Comparison of ENCODE assay signal across 8 cellular contexts in genomic region chr11:111540114-111540920, GRCh38. TPM values are rescaled to one million over a fixed set of nuclear protein-coding genes. Genes with fewer than 3 reads are reported as not detected.
DNase-seq lines count a peak whose midpoint lies in the region; ATAC-seq, FAIRE-seq and TF ChIP-seq lines count a peak whose summit lies in the region.

TSS of gene LAYN (plus strand) at chr11:111540720. CDS start at chr11:111540844, 124 bp downstream.

- peaks cover 7% of the 10 kb centered on the region for H3K4me1 ChIP-seq in fibroblast of lung (ENCODE audit: control insufficient read depth, extremely low read depth, insufficient read depth, low read length)
- H3K4me1 ChIP-seq in upper lobe of left lung = peaks cover 15 to 29% (median 20%) of the 10 kb centered on the region in 4 donors

- peak in 3 of 4 donors; percentile 27 to 50 (median 35) for TF ChIP-seq POLR2A in upper lobe of left lung (IDR thresholded peaks at IDR 0.05)

- CTCF ChIA-PET in BJ (lab: Yijun Ruan, JAX) = interaction anchor here (1.1 to 5.4 kb wide), 4 partner anchors 14 to 85 kb away, joined by 3 to 32 read pairs (median 3); no protein-coding TSS in a partner anchor

- peak within 1 kb of the TSS; percentile 86 for H3K9ac ChIP-seq in fibroblast of lung (ENCODE audit: insufficient read depth, low read length)

- no peak for DNase-seq in BJ (ENCODE audit: low read depth)
- DNase-seq in LHCN-M2 (ENCODE audit: low read depth) = peak; percentile 44
- DNase-seq in activated CD8-positive, alpha-beta memory T cell treated with anti-CD3 and anti-CD28 coated beads, Interleukin-2, amount 50 U/mL, for 48 hours = peak; percentile 72
- DNase-seq in fibroblast of lung (ENCODE audit: low read depth in 2 of 2) = peak in 1 of 2 donors; percentile 70
- peak; percentile 62 for DNase-seq in myocyte (ENCODE audit: low read depth)
- peak; percentile 43 to 89 for DNase-seq in upper lobe of left lung
- DNase-seq in GM19239 (ENCODE audit: insufficient read length, low spot score) = no peak
- DNase-seq in T-helper 9 cell = no peak

- H3K27me3 ChIP-seq in BJ (ENCODE audit: control insufficient read depth, insufficient read depth, low read length) (no peaks in the 10 kb centered on the region), fibroblast of lung (ENCODE audit: control insufficient read depth, insufficient read depth, low read length) (no peaks in the 10 kb centered on the region), upper lobe of left lung (peaks cover 0 to 12% (median 5%) of the 10 kb centered on the region in 4 donors)

- TF ChIP-seq EP300 in upper lobe of left lung (IDR thresholded peaks at IDR 0.05) = no peak

- no peaks in the 10 kb centered on the region for H4K20me1 ChIP-seq in fibroblast of lung (ENCODE audit: control insufficient read depth, extremely low read depth, insufficient read depth, low read length)

- peaks cover 10% of the 10 kb centered on the region for H3K36me3 ChIP-seq in BJ (ENCODE audit: control insufficient read depth, insufficient read depth, low read length)
- H3K36me3 ChIP-seq in fibroblast of lung (ENCODE audit: control insufficient read depth, insufficient read depth, low read length) = no peaks in the 10 kb centered on the region
- H3K36me3 ChIP-seq in upper lobe of left lung = peaks cover 0 to 10% (median 0%) of the 10 kb centered on the region in 4 donors

- TF ChIP-seq CTCF in BJ (IDR thresholded peaks at IDR 0.05; ENCODE audit: insufficient read depth, low read depth, low read length) (0 out of 2 replicates have a peak, but pooled peaks have one; percentile 8), fibroblast of lung (conservative IDR thresholded peaks at IDR 0.05 in 1 of 2, IDR thresholded peaks at IDR 0.05 in 1 of 2; ENCODE audit: low read depth in 1 of 2, low read length in 2 of 2) (no peak), upper lobe of left lung (IDR thresholded peaks at IDR 0.05) (peak in 1 of 6 experiments; percentile 5)

- no peak for FAIRE-seq in GM19239 (lab: Jason Lieb, UNC)

- POLR2A ChIA-PET in BJ (lab: Charles Lee) = no interaction called here

- H3K79me2 ChIP-seq in fibroblast of lung (ENCODE audit: control insufficient read depth, insufficient read depth, low read length) = peaks cover 2% of the 10 kb centered on the region

- peak; percentile 41 to 65 for ATAC-seq in upper lobe of left lung (ENCODE audit: low FRiP score in 2 of 2)

- H2AFZ ChIP-seq in fibroblast of lung (ENCODE audit: low read length) = peak within 1 kb of the TSS; percentile 78

- H3K9me3 ChIP-seq in fibroblast of lung (ENCODE audit: control insufficient read depth, insufficient read depth, low read depth, low read length) (no peaks in the 10 kb centered on the region), upper lobe of left lung (no peaks in the 10 kb centered on the region)

- H3K4me3 ChIP-seq in BJ (ENCODE audit: low read depth, low read length) = peak within 1 kb of the TSS; percentile 56
- H3K4me3 ChIP-seq in fibroblast of lung (replicated peaks in 1 of 4; ENCODE audit: control extremely low read depth in 1 of 4, insufficient read depth in 1 of 4, low read depth in 3 of 4, low read length in 4 of 4) = peak within 1 kb of the TSS; percentile 59 to 82 (median 65)
- peak within 1 kb of the TSS; percentile 45 to 60 (median 50) for H3K4me3 ChIP-seq in upper lobe of left lung

- H3K27ac ChIP-seq in fibroblast of lung (ENCODE audit: insufficient read depth, low read length) (peak within 1 kb of the TSS; percentile 83), upper lobe of left lung (peak within 1 kb of the TSS; percentile 70 to 90 (median 77))

- H3K4me2 ChIP-seq in fibroblast of lung (ENCODE audit: extremely low read depth, insufficient read depth, low read length) = peak within 1 kb of the TSS; percentile 98

- 21 to 32% methylated on average over 5 to 29 of the region's 70 CpGs for WGBS in upper lobe of left lung, 2 donors

RNA-seq across cellular contexts. Expression of gene LAYN, which starts in this region (rescaled TPM):
- polyA plus RNA-seq in BJ (2011; rRNA removed) = 253 and 302 TPM in 2 replicates
- polyA minus RNA-seq in BJ (2011; rRNA and poly(A)+ RNA removed) = 109 and 185 TPM in 2 replicates
- 18.8 and 23.1 TPM in 2 replicates for total RNA-seq in LHCN-M2 (2014; rRNA removed)
- polyA plus RNA-seq in LHCN-M2 (2012) = 44.3 TPM
- total RNA-seq in fibroblast of lung = 55.7 and 117 TPM in 2 replicates
- 94.0 and 140 TPM in 2 replicates for polyA plus RNA-seq in fibroblast of lung
- polyA plus RNA-seq in fibroblast of lung (2012) = 57.5 and 73.8 TPM in 2 replicates
- 47.5 and 86.9 TPM in 2 replicates for polyA minus RNA-seq in fibroblast of lung (ENCODE audit: low replicate concordance)
- 15.0 and 28.3 TPM in 2 replicates for total RNA-seq in myocyte
- 45.6 TPM for polyA plus RNA-seq in myocyte (2012)
- total RNA-seq in upper lobe of left lung = 10 to 100 TPM in 4 of 6 donors, 1 to 10 TPM in 2; 3.1 to 46.6 (median 13.9) TPM

Comparison
In these comparisons a context has a peak if more than half of its experiments do, and no peak if none do; other contexts are left out.
1. DNase-seq: peak in LHCN-M2 (single experiment), activated CD8-positive, alpha-beta memory T cell treated with anti-CD3 and anti-CD28 coated beads, Interleukin-2, amount 50 U/mL, for 48 hours (single experiment), myocyte (single experiment) and upper lobe of left lung (2 of 2); none in BJ (single experiment), GM19239 (single experiment) and T-helper 9 cell (single experiment).
2. Peak in every context shown above with its lines, with median percentiles within 50 percentile points of each other: H3K4me3 ChIP-seq.